Comparison of ENCODE assay signal across 17 cellular contexts in the genomic region with DNA sequence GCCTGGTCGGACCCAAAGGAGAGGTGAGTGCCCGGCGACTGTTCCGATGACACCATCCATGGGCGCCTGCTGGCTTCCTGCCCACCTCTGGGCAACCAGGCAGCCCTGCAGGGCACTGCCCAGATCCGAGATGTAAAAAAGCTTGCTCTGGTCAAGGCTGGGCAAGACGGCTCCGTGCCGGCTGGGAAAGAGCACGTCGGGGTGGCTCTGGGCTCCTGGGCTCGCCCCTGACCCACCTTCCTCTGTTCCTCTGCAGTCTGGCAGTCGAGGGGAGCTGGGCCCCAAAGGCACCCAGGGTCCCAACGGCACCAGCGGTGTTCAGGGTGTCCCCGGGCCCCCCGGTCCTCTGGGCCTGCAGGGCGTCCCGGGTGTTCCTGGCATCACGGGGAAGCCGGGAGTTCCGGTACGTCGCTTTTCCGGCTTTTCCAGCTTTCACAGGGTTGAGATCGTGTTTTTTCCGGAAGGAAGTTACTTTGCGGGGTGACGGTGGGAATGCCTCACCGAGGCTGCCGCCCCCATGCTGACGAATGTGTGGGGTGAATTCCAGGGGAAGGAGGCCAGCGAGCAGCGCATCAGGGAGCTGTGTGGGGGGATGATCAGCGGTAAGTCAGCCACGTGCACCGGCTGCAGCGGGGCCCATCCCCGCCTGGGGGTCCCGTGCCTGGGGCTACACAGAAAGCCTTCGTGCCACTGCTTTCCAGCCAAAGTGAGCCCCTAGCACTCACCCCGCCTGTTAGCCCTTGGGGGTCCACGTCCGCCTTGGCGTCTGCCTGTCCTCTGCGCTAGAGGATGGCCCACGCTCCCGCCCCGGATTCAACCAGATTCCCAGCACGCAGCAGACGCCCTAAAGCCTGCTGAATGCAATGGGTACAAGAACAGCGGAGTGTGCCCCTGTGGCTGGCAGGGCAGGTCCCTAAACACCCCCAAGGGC. TPM values are rescaled to one million over a fixed set of nuclear protein-coding genes. Genes with fewer than 3 reads are reported as not detected.
DNase-seq lines count a peak whose midpoint lies in the region; ATAC-seq and TF ChIP-seq lines count a peak whose summit lies in the region.
"Had no signal": no experiment of that assay in that cellular context is flagged by ENCODE, and none has a peak within 500 bp of the region (broad histone marks: within the 10 kb centered on the region; RNA-seq: fewer than 3 reads in every experiment).

No MANE protein-coding gene starts in this region.

- H2BK5ac ChIP-seq in H9 (ENCODE audit: insufficient read length, low read length), result no peak overlapping the region

- no peaks in the 10 kb centered on the region for H3K36me3 ChIP-seq in A673 (ENCODE audit: insufficient read depth, low read length, poor library complexity, severe bottlenecking)
- H3K36me3 ChIP-seq: cardiac muscle cell had no signal

- no peak for DNase-seq in A673 (ENCODE audit: low spot score)
- DNase-seq in H9, result no peak
- DNase-seq in dermis microvascular lymphatic vessel endothelial cell (ENCODE audit: low read depth in 2 of 2), result peak; percentile 67 to 73
- no peak for DNase-seq in memory B cell (ENCODE audit: low spot score in 2 of 2)
- no peak for DNase-seq in activated CD4-positive, CD25-positive, alpha-beta regulatory T cell (lab: John Stamatoyannopoulos, UW)
- no peak for DNase-seq in effector CD8-positive, alpha-beta T cell (lab: John Stamatoyannopoulos, UW)
- DNase-seq in NCI-H1436 treated with DMSO at 0.1 percent for 48 hours (lab: John Stamatoyannopoulos, UW), result no peak
- DNase-seq: activated CD4-positive, alpha-beta T cell treated with anti-CD3 and anti-CD28 coated beads, Interleukin-2, amount 50 U/mL, for 1 hour; activated T-cell treated with anti-CD3 and anti-CD28 coated beads, Interleukin-2, amount 50 U/mL, for 1 hour; immature natural killer cell; Karpas-422; NCI-H1417 treated with DMSO at 0.1 percent for 48 hours; stimulated activated naive CD8-positive, alpha-beta T cell treated with anti-CD3 and anti-CD28 coated beads, Interleukin-15, Interleukin-2, amounts not matched to agents 100 U/mL and 50 U/mL, for 24 hours had no signal

- no peak overlapping the region for H2BK12ac ChIP-seq in H9 (ENCODE audit: insufficient read length, low read depth, low read length)

- no peaks in the 10 kb centered on the region for H4K20me1 ChIP-seq in H9 (ENCODE audit: control insufficient read depth, insufficient read depth, insufficient read length)

- H2BK20ac ChIP-seq in H9 (ENCODE audit: low read depth, low read length, poor library complexity, severe bottlenecking), result no peak overlapping the region

- H4K8ac ChIP-seq in H9 (replicated peaks; ENCODE audit: insufficient read length, low read depth, low read length), result no peak overlapping the region

- no peak overlapping the region for H2AFZ ChIP-seq in H9 (ENCODE audit: low read length)
- H2AFZ ChIP-seq: parathyroid adenoma had no signal

- CTCF ChIA-PET in A673 (lab: Charles Lee), result no interaction called here

- no TSS peak for BruUV-seq in A673 (replicated peaks; lab: Mats Ljungman, UMichigan)

- H3K79me2 ChIP-seq in H9 (ENCODE audit: insufficient read depth, low read length), result no peaks in the 10 kb centered on the region
- H3K79me2 ChIP-seq: parathyroid adenoma had no signal

- ATAC-seq in memory B cell (ENCODE audit: low read depth) (no peak), HG02678 (IDR thresholded peaks at IDR 0.05; ENCODE audit: unreplicated experiment) (no peak)
- ATAC-seq: stimulated activated naive CD8-positive, alpha-beta T cell treated with anti-CD3 and anti-CD28 coated beads, Interleukin-15, Interleukin-2, amounts not matched to agents 100 U/mL and 50 U/mL, for 24 hours had no signal

- H3K27ac ChIP-seq in A673 (ENCODE audit: low read depth, low read length, poor library complexity, severe bottlenecking), result peak overlapping the region; percentile 51
- no peak overlapping the region for H3K27ac ChIP-seq in H9 (ENCODE audit: insufficient read length, low read depth, low read length)
- H3K27ac ChIP-seq: cardiac muscle cell, parathyroid adenoma had no signal

- no peak overlapping the region for H3K9ac ChIP-seq in H9 (ENCODE audit: extremely low read depth, insufficient read length, low read length)
- H3K9ac ChIP-seq: parathyroid adenoma had no signal

- H3K18ac ChIP-seq in H9 (ENCODE audit: insufficient read length, low read depth, low read length), result no peak overlapping the region

- H3K9me3 ChIP-seq in A673 (ENCODE audit: low read depth, low read length, poor library complexity, severe bottlenecking), result no peaks in the 10 kb centered on the region
- H3K9me3 ChIP-seq in H9 (ENCODE audit: control insufficient read depth, low read depth, low read length), result no peaks in the 10 kb centered on the region

- H3K4me2 ChIP-seq in H9 (ENCODE audit: insufficient read depth, insufficient read length, low read length), result no peak overlapping the region

- intact Hi-C loops in A673 (cut with micrococcal nuclease; ENCODE audit: unreplicated experiment), result no loop called here

- H3K4me1 Mint-ChIP-seq in H9 (peaks cover 12 to 31% of the 10 kb centered on the region in 2 experiments), memory B cell (peaks cover 29% of the 10 kb centered on the region)

- H3K4me1 ChIP-seq in A673 (ENCODE audit: insufficient read depth, low read length, poor library complexity, severe bottlenecking) (peaks cover 26% of the 10 kb centered on the region), H9 (ENCODE audit: insufficient read depth, low read length) (peaks cover 2% of the 10 kb centered on the region; the same call in 1 of the 2 replicates)
- H3K4me1 ChIP-seq: parathyroid adenoma had no signal

- WGBS in H9 (ENCODE audit: extremely low coverage, insufficient read length, low lambda C conversion rate), result no CpG with 5 or more reads among the region's 52 CpGs

- H3K56ac ChIP-seq in H9 (ENCODE audit: insufficient read length, low read depth, low read length), result no peak overlapping the region

- POLR2A ChIA-PET in A673 (lab: Charles Lee; ENCODE audit: low non-redundant PET), result no interaction called here

- H3K36me3 Mint-ChIP-seq in H9 (ENCODE audit: insufficient read depth in 1 of 3, low read depth in 3 of 3) (peaks cover 2 to 72% (median 58%) of the 10 kb centered on the region in 3 experiments; a peak in 5 of 7 replicates), memory B cell (peaks cover 10% of the 10 kb centered on the region)
- H3K36me3 Mint-ChIP-seq: activated naive CD4-positive, alpha-beta T cell treated with anti-CD3 and anti-CD28 coated beads, Interleukin-2, amount 50 U/mL, for 24 hours; immature natural killer cell had no signal

- H3K4me3 Mint-ChIP-seq in H9 (no peak overlapping the region), memory B cell (no peak overlapping the region)
- H3K4me3 Mint-ChIP-seq: activated naive CD4-positive, alpha-beta T cell treated with anti-CD3 and anti-CD28 coated beads, Interleukin-2, amount 50 U/mL, for 24 hours; immature natural killer cell had no signal

- peak overlapping the region; percentile 23 for H3K4me3 ChIP-seq in A673 (ENCODE audit: low read depth, low read length, poor library complexity, severe bottlenecking)
- H3K4me3 ChIP-seq: cardiac muscle cell had no signal

- H3K23ac ChIP-seq in H9 (ENCODE audit: insufficient read length, low read depth, low read length), result no peak overlapping the region

- no peak overlapping the region for H4K91ac ChIP-seq in H9 (ENCODE audit: insufficient read length, low read depth, low read length)

- TF ChIP-seq CTCF in A673 (conservative IDR thresholded peaks at IDR 0.05; ENCODE audit: low read depth, low read length), result no peak
- TF ChIP-seq CTCF in H9 (conservative IDR thresholded peaks at IDR 0.05), result no peak

- no peak overlapping the region for H4K5ac ChIP-seq in H9 (ENCODE audit: insufficient read length, low read depth, low read length)

- H2BK120ac ChIP-seq in H9 (ENCODE audit: low read depth, low read length, poor library complexity, severe bottlenecking), result no peak overlapping the region

- H3K9me3 Mint-ChIP-seq in H9 (0 out of 5 replicates have a peak, but pooled peaks cover 0 to 3% of the 10 kb centered on the region in 2 experiments), memory B cell (no peaks in the 10 kb centered on the region)
- H3K9me3 Mint-ChIP-seq: activated naive CD4-positive, alpha-beta T cell treated with anti-CD3 and anti-CD28 coated beads, Interleukin-2, amount 50 U/mL, for 24 hours; immature natural killer cell had no signal

- no peak overlapping the region for H2BK15ac ChIP-seq in H9 (ENCODE audit: low read depth, low read length)

- H3K27ac Mint-ChIP-seq in H9 (peak overlapping the region in 2 of 3 experiments; percentile 38 to 65; a peak in 2 of 7 replicates), memory B cell (peak overlapping the region; percentile 18)
- H3K27ac Mint-ChIP-seq: activated naive CD4-positive, alpha-beta T cell treated with anti-CD3 and anti-CD28 coated beads, Interleukin-2, amount 50 U/mL, for 24 hours; immature natural killer cell had no signal

- no peaks in the 10 kb centered on the region for H3K27me3 Mint-ChIP-seq in H9 (ENCODE audit: low read depth)
- no peaks in the 10 kb centered on the region for H3K27me3 Mint-ChIP-seq in memory B cell
- H3K27me3 Mint-ChIP-seq: activated naive CD4-positive, alpha-beta T cell treated with anti-CD3 and anti-CD28 coated beads, Interleukin-2, amount 50 U/mL, for 24 hours had no signal

- H3K27me3 ChIP-seq in A673 (replicated peaks; ENCODE audit: insufficient read depth, low read depth, low read length, poor library complexity) (no peaks in the 10 kb centered on the region), H9 (ENCODE audit: insufficient read depth, low read length) (no peaks in the 10 kb centered on the region)
- H3K27me3 ChIP-seq: cardiac muscle cell had no signal

- no peaks in the 10 kb centered on the region for H3K79me1 ChIP-seq in H9 (ENCODE audit: insufficient read depth, low read depth, low read length, poor library complexity, severe bottlenecking)

- H3T11ph ChIP-seq in H9 (ENCODE audit: low read length), result no peak overlapping the region

- no peak overlapping the region for H3K4ac ChIP-seq in H9 (ENCODE audit: low read depth, low read length)

- no peak overlapping the region for H3K14ac ChIP-seq in H9 (ENCODE audit: insufficient read depth, low read length)

- no peaks in the 10 kb centered on the region for H3K23me2 ChIP-seq in H9 (ENCODE audit: insufficient read length, low read depth, low read length, poor library complexity, severe bottlenecking)

- no peak overlapping the region for H2AK5ac ChIP-seq in H9 (ENCODE audit: insufficient read length, low read length)

RNA-seq across cellular contexts. Expression of gene COL9A3, which starts 19.3 kb away (rescaled TPM):
- total RNA-seq in A673 (2021) (8.4 and 11.7 TPM in 2 replicates), H9 (2021) (137 and 150 TPM in 2 replicates), dermis microvascular lymphatic vessel endothelial cell (0.38 and 1.0 TPM in 2 replicates)

RNA-seq across cellular contexts. Expression of gene TCFL5, which starts 25.4 kb away (rescaled TPM):
- total RNA-seq in A673 (2021) (13.9 and 16.1 TPM in 2 replicates), H9 (2021) (15.9 and 16.4 TPM in 2 replicates), dermis microvascular lymphatic vessel endothelial cell (9.5 and 10.1 TPM in 2 replicates)

RNA-seq across cellular contexts. Expression of gene OGFR, which starts 31.6 kb away (rescaled TPM):
- total RNA-seq in A673 (2021), result 46.1 and 47.7 TPM in 2 replicates
- total RNA-seq in H9 (2021), result 33.0 and 33.1 TPM in 2 replicates
- total RNA-seq in dermis microvascular lymphatic vessel endothelial cell, result 18.2 and 29.2 TPM in 2 replicates

RNA-seq across cellular contexts. Expression of gene MRGBP, which starts 39.9 kb away (rescaled TPM):
- total RNA-seq in A673 (2021) (26.5 and 27.9 TPM in 2 replicates), H9 (2021) (14.6 and 16.3 TPM in 2 replicates), dermis microvascular lymphatic vessel endothelial cell (15.4 and 17.1 TPM in 2 replicates)

Comparison
In these comparisons a context has a peak if more than half of its experiments do, and no peak if none do; other contexts are left out.
1. DNase-seq: peak in dermis microvascular lymphatic vessel endothelial cell (2 of 2); none in A673 (single experiment), H9 (single experiment), memory B cell (0 of 2), activated CD4-positive, CD25-positive, alpha-beta regulatory T cell (0 of 4), effector CD8-positive, alpha-beta T cell (single experiment) and NCI-H1436 treated with DMSO at 0.1 percent for 48 hours (single experiment).
2. RNA of gene COL9A3, which starts 19.3 kb away (total RNA-seq): 137 to 150 TPM in H9; 8.4 to 11.7 TPM in A673 and 0.38 to 1.0 TPM in dermis microvascular lymphatic vessel endothelial cell; every median in the first group is over 10 times any median in the second.